ENCODE assay signal across 34 cellular contexts in the genomic region with DNA sequence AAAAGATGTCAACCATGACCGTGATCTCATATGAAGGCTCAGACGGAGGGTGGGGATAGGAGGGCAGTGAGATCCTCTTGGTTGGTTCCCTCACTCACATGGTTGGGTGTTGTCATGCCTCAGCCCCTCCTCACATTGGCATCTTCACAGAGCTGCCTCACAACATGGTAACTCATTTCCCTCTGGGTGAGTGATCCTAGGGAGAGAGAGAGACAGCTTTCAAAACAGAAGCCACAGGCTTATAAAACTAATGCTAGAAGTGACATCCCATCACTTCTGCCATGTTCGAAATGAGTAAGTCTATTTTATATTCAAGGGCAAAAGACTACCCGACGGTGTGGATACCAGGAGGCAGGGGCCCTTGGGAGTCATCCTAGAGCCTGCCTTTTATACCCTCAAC.
"Had no signal": no experiment of that assay in that cellular context is flagged by ENCODE, and none has a peak within 500 bp of the region (broad histone marks: within the 10 kb centered on the region; RNA-seq: fewer than 3 reads in every experiment).

No MANE protein-coding gene starts in this region.

- H3K27ac ChIP-seq: KMS-11 had no signal

- DNase-seq: Karpas-422, Kasumi-1, MG63, MM.1S, MV-4-11, NCI-H1048, NCI-H1092, NCI-H1092 treated with DMSO at 0.1 percent for 48 hours, NCI-H1105, NCI-H1105 treated with DMSO at 0.1 percent for 48 hours, NCI-H1417, NCI-H1417 treated with DMSO at 0.1 percent for 48 hours, NCI-H1436, NCI-H1436 treated with DMSO at 0.1 percent for 48 hours, NCI-H146, NCI-H1694, NCI-H1694 treated with DMSO at 0.1 percent for 48 hours, NCI-H187, NCI-H187 treated with DMSO at 0.1 percent for 48 hours, NCI-H1930, NCI-H2029, NCI-H2029 treated with DMSO at 0.1 percent for 48 hours, NCI-H2081, NCI-H2081 treated with DMSO at 0.1 percent for 48 hours, NCI-H2107, NCI-H2171, NCI-H2171 treated with DMSO at 0.1 percent for 48 hours, NCI-H2227 treated with DMSO at 0.1 percent for 48 hours, NCI-H226, NCI-H345, NCI-H446, NCI-H446 treated with DMSO at 0.1 percent for 48 hours, NCI-H510A had no signal

- H3K9me3 ChIP-seq: MG63 had no signal

- H3K36me3 ChIP-seq: MG63 had no signal

- H3K9ac ChIP-seq: KMS-11 had no signal

- H3K27me3 ChIP-seq: MG63 had no signal

- H3K4me2 ChIP-seq: KMS-11 had no signal

- H3K4me3 ChIP-seq: MG63 had no signal
